Comparison of ENCODE assay signal across 21 cellular contexts in genomic region chr20:35757098-35757705, GRCh38. TPM values are rescaled to one million over a fixed set of nuclear protein-coding genes. Genes with fewer than 3 reads are reported as not detected.
A peak's percentile ranks its signal among the peaks of the same experiment; 100 is the strongest.
DNase-seq lines count a peak whose midpoint lies in the region; ATAC-seq, FAIRE-seq and TF ChIP-seq lines count a peak whose summit lies in the region.
"Had no signal": no experiment of that assay in that cellular context is flagged by ENCODE, and none has a peak within 500 bp of the region (broad histone marks: within the 10 kb centered on the region; RNA-seq: fewer than 3 reads in every experiment).

No MANE protein-coding gene starts in this region.

- H3K9me3 ChIP-seq in A549 (no peaks in the 10 kb centered on the region), PC-3 (ENCODE audit: low read length) (no peaks in the 10 kb centered on the region), mesenchymal stem cell (ENCODE audit: control insufficient read depth, low read length) (no peaks in the 10 kb centered on the region), Peyer's patch (no peaks in the 10 kb centered on the region)
- H3K9me3 ChIP-seq: tibial nerve had no signal

- H2BK120ac ChIP-seq in mesenchymal stem cell (ENCODE audit: low read depth, low read length) = no peak overlapping the region

- no peak overlapping the region for H2BK12ac ChIP-seq in mesenchymal stem cell (ENCODE audit: low read length in 2 of 2)

- no peaks in the 10 kb centered on the region for H3F3A ChIP-seq in PC-3 (ENCODE audit: low read length, unreplicated experiment)

- POLR2A ChIA-PET in A549 (lab: Yijun Ruan, JAX) (no interaction called here), PC-3 (lab: Charles Lee; ENCODE audit: unreplicated experiment) (no interaction called here)

- H3K4me2 ChIP-seq in A549 (no peak overlapping the region), PC-3 (ENCODE audit: low read length) (no peak overlapping the region), mesenchymal stem cell (ENCODE audit: low read length, poor library complexity, severe bottlenecking) (no peak overlapping the region)

- no peak overlapping the region for H2AK5ac ChIP-seq in mesenchymal stem cell (ENCODE audit: low read length, severe bottlenecking)

- TF ChIP-seq POLR2A in A549 (IDR thresholded peaks at IDR 0.05; ENCODE audit: low read length) (no peak), Peyer's patch (IDR thresholded peaks at IDR 0.05) (no peak)

- intact Hi-C loops in PC-3 (cut with micrococcal nuclease) = no loop called here

- no peak overlapping the region for H3K23ac ChIP-seq in mesenchymal stem cell (ENCODE audit: low read length in 2 of 2)

- H3K27me3 ChIP-seq in PC-3 (ENCODE audit: low read length) (no peaks in the 10 kb centered on the region), mesenchymal stem cell (ENCODE audit: control insufficient read depth in 1 of 2, insufficient read depth in 1 of 2, low read length in 2 of 2) (no peaks in the 10 kb centered on the region), Peyer's patch (no peaks in the 10 kb centered on the region)
- H3K27me3 ChIP-seq: tibial nerve had no signal

- H3K4me3 ChIP-seq in A549 (no peak overlapping the region), PC-3 (ENCODE audit: low read length) (no peak overlapping the region), mesenchymal stem cell (ENCODE audit: insufficient read depth in 1 of 2, low read depth in 1 of 2, low read length in 2 of 2) (no peak overlapping the region), Peyer's patch (no peak overlapping the region)
- H3K4me3 ChIP-seq: tibial nerve had no signal

- TF ChIP-seq CTCF in A549 (IDR thresholded peaks at IDR 0.05) (no peak), PC-3 (conservative IDR thresholded peaks at IDR 0.05; ENCODE audit: low read depth, low read length) (no peak), Peyer's patch (IDR thresholded peaks at IDR 0.05) (no peak)

- no peak overlapping the region for H3K4ac ChIP-seq in mesenchymal stem cell (ENCODE audit: low read depth in 1 of 2, low read length in 2 of 2)

- no peak for TF ChIP-seq EP300 in A549 (IDR thresholded peaks at IDR 0.05)

- H2BK5ac ChIP-seq in mesenchymal stem cell (ENCODE audit: low read depth, low read length, poor library complexity, severe bottlenecking) = no peak overlapping the region

- H3K4me1 ChIP-seq in A549 (no peaks in the 10 kb centered on the region), PC-3 (ENCODE audit: insufficient read depth, low read length) (no peaks in the 10 kb centered on the region), mesenchymal stem cell (ENCODE audit: control insufficient read depth, insufficient read depth, low read depth, low read length) (no peaks in the 10 kb centered on the region), Peyer's patch (no peaks in the 10 kb centered on the region)
- H3K4me1 ChIP-seq: tibial nerve had no signal

- H4K20me1 ChIP-seq in PC-3 (ENCODE audit: low read length) = no peaks in the 10 kb centered on the region

- no peak overlapping the region for H3K27ac ChIP-seq in A549
- no peak overlapping the region for H3K27ac ChIP-seq in PC-3 (ENCODE audit: low read length)
- no peak overlapping the region for H3K27ac ChIP-seq in mesenchymal stem cell (ENCODE audit: low read length, poor library complexity, severe bottlenecking)
- H3K27ac ChIP-seq in Peyer's patch = no peak overlapping the region
- H3K27ac ChIP-seq: tibial nerve had no signal

- H2AFZ ChIP-seq in PC-3 (ENCODE audit: low read length) (no peak overlapping the region), mesenchymal stem cell (ENCODE audit: low read depth, low read length) (no peak overlapping the region)

- FAIRE-seq in A549 (lab: Jason Lieb, UNC) = no peak

- H3K9me2 ChIP-seq in PC-3 (replicated peaks; ENCODE audit: low read length) = no peaks in the 10 kb centered on the region

- BruUV-seq in PC-3 (replicated peaks; lab: Mats Ljungman, UMichigan) = no TSS peak

- 72% methylated on average over 4 of the region's 4 CpGs for WGBS in A549 (ENCODE audit: missing lambda C conversion rate)
- 83% methylated on average over 4 of the region's 4 CpGs for WGBS in mesenchymal stem cell

- ATAC-seq in A549 (peak; percentile 30 to 63; a peak in 4 of 6 replicates), PC-3 (0 out of 2 replicates have a peak, but pooled peaks have one; percentile 24)
- ATAC-seq: left cardiac atrium had no signal

- no peaks in the 10 kb centered on the region for H3K79me1 ChIP-seq in mesenchymal stem cell (replicated peaks; ENCODE audit: low read length, poor library complexity, severe bottlenecking)

- H3K18ac ChIP-seq in mesenchymal stem cell (ENCODE audit: low read depth in 1 of 2, low read length in 2 of 2) = no peak overlapping the region

- no peak overlapping the region for H4K8ac ChIP-seq in mesenchymal stem cell (ENCODE audit: low read length)

- H3K36me3 ChIP-seq in PC-3 (ENCODE audit: low read depth, low read length) (no peaks in the 10 kb centered on the region), mesenchymal stem cell (ENCODE audit: control insufficient read depth in 1 of 2, insufficient read depth in 2 of 2, low read depth in 1 of 2, low read length in 2 of 2) (no peaks in the 10 kb centered on the region), Peyer's patch (no peaks in the 10 kb centered on the region)
- H3K36me3 ChIP-seq: tibial nerve had no signal

- DNase-seq in A549 (ENCODE audit: low read depth in 1 of 2, low spot score in 1 of 2) (no peak), EH (ENCODE audit: low read depth) (peak; percentile 54), PC-3 (no peak), mesenchymal stem cell (peak; percentile 60), dermis blood vessel endothelial cell (no peak), Peyer's patch (no peak)
- DNase-seq in activated CD4-positive, alpha-beta T cell treated with anti-CD3 and anti-CD28 coated beads, Interleukin-2, amount 50 U/mL, for 1 hour = no peak
- no peak for DNase-seq in NK-92 treated with Interleukin-12 subunit alpha and Interleukin-12 subunit beta, amount 100 ng/mL, for 24 hours (lab: John Stamatoyannopoulos, UW)
- DNase-seq: activated CD4-positive, alpha-beta T cell treated with anti-CD3 and anti-CD28 coated beads, Interleukin-2, amount 10 ng/mL, durations not matched to agents 24 days and 14 days; activated naive CD4-positive, alpha-beta T cell; CD8-positive, alpha-beta memory T cell; cerebellar nuclear complex; DMS53; effector CD4-positive, alpha-beta T cell; left cardiac atrium; midbrain; NCI-H1048; NCI-H526; retina; stimulated activated naive CD4-positive, alpha-beta T cell had no signal

- H2BK15ac ChIP-seq in mesenchymal stem cell (ENCODE audit: low read depth, poor library complexity, severe bottlenecking) = no peak overlapping the region

- no peak overlapping the region for H3K9ac ChIP-seq in PC-3 (ENCODE audit: low read length)
- H3K9ac ChIP-seq in mesenchymal stem cell (ENCODE audit: low read length) = no peak overlapping the region

- H3K14ac ChIP-seq in mesenchymal stem cell (ENCODE audit: low read length in 2 of 2) = no peak overlapping the region

- no peaks in the 10 kb centered on the region for H3K79me2 ChIP-seq in PC-3 (ENCODE audit: low read length)

- H4K91ac ChIP-seq in mesenchymal stem cell (ENCODE audit: low read length) = no peak overlapping the region

- no peak for TF ChIP-seq RAD21 in A549 (conservative IDR thresholded peaks at IDR 0.05 in 1 of 2, IDR thresholded peaks at IDR 0.05 in 1 of 2)

- CTCF ChIA-PET in A549 (lab: Yijun Ruan, JAX) = interaction anchor here (1.0 kb wide), 1 partner anchor 15 kb away, joined by 4 read pairs; the partner anchor contains the start of gene RBM39
- CTCF ChIA-PET in PC-3 (lab: Charles Lee) = interaction anchor here (0.6 kb wide), 1 partner anchor 126 kb away, joined by 3 read pairs; no protein-coding TSS in a partner anchor

RNA-seq across cellular contexts. Expression of gene PHF20, which starts 14.6 kb away (rescaled TPM):
- polyA plus RNA-seq in A549 (2011; rRNA removed) (27.9 and 32.8 TPM in 2 replicates), A549 (2017; fragmentation: RNase III; extraction: RNeasy Plus Mini Kit Qiagen cat#74134 plus additional on column Dnase treatment) (23.8 to 24.9 TPM (median 24.0 TPM) in 3 replicates)
- polyA plus RNA-seq in A549 (2012; cell fraction: cytosol; rRNA removed) = 18.6 and 19.1 TPM in 2 replicates
- 19.9 and 33.1 TPM in 2 replicates for polyA plus RNA-seq in A549 (2012; cell fraction: nucleus; rRNA removed)
- polyA minus RNA-seq in A549 (2011; rRNA and poly(A)+ RNA removed) = 30.8 and 40.1 TPM in 2 replicates
- total RNA-seq in PC-3 (2014; rRNA removed) (37.2 and 56.3 TPM in 2 replicates), dermis blood vessel endothelial cell (38.4 and 41.5 TPM in 2 replicates), Peyer's patch (10 to 100 TPM; 16.1 to 92.4 (median 29.3) TPM)
- 24.7 TPM for polyA plus RNA-seq in mesenchymal stem cell (2013, experiment 1 of 2)
- polyA plus RNA-seq in mesenchymal stem cell (2013, experiment 2 of 2) = 24.0 TPM

RNA-seq across cellular contexts. Expression of gene RBM39, which starts 15.1 kb away (rescaled TPM):
- polyA plus RNA-seq in A549 (2011; rRNA removed) (127 and 264 TPM in 2 replicates), A549 (2017; fragmentation: RNase III; extraction: RNeasy Plus Mini Kit Qiagen cat#74134 plus additional on column Dnase treatment) (199 to 212 TPM (median 201 TPM) in 3 replicates)
- polyA plus RNA-seq in A549 (2012; cell fraction: cytosol; rRNA removed) = 38.9 and 39.1 TPM in 2 replicates
- polyA plus RNA-seq in A549 (2012; cell fraction: nucleus; rRNA removed) = 84.4 and 148 TPM in 2 replicates
- 104 and 116 TPM in 2 replicates for polyA minus RNA-seq in A549 (2011; rRNA and poly(A)+ RNA removed)
- total RNA-seq in PC-3 (2014; rRNA removed) (286 and 341 TPM in 2 replicates), dermis blood vessel endothelial cell (250 and 362 TPM in 2 replicates), Peyer's patch (1,000 to 10,000 TPM in 1 of 4 donors, 100 to 1,000 TPM in 3; 347 to 1,133 (median 466) TPM)
- 142 TPM for polyA plus RNA-seq in mesenchymal stem cell (2013, experiment 1 of 2)
- 138 TPM for polyA plus RNA-seq in mesenchymal stem cell (2013, experiment 2 of 2)

RNA-seq across cellular contexts. Expression of gene ROMO1, which starts 58.0 kb away (rescaled TPM):
- polyA plus RNA-seq in A549 (2011; rRNA removed) (201 and 204 TPM in 2 replicates), A549 (2017; fragmentation: RNase III; extraction: RNeasy Plus Mini Kit Qiagen cat#74134 plus additional on column Dnase treatment) (365 to 430 TPM (median 425 TPM) in 3 replicates)
- polyA plus RNA-seq in A549 (2012; cell fraction: cytosol; rRNA removed) = 974 and 1,231 TPM in 2 replicates
- 655 and 1,009 TPM in 2 replicates for polyA plus RNA-seq in A549 (2012; cell fraction: nucleus; rRNA removed)
- 20.8 and 23.3 TPM in 2 replicates for polyA minus RNA-seq in A549 (2011; rRNA and poly(A)+ RNA removed)
- total RNA-seq in PC-3 (2014; rRNA removed) (479 and 530 TPM in 2 replicates), dermis blood vessel endothelial cell (104 and 241 TPM in 2 replicates), Peyer's patch (100 to 1,000 TPM; 154 to 259 (median 192) TPM)
- 553 TPM for polyA plus RNA-seq in mesenchymal stem cell (2013, experiment 1 of 2)
- 561 TPM for polyA plus RNA-seq in mesenchymal stem cell (2013, experiment 2 of 2)

RNA-seq across cellular contexts. Expression of gene NFS1, which starts 58.0 kb away (rescaled TPM):
- 50.5 and 72.0 TPM in 2 replicates for polyA plus RNA-seq in A549 (2011; rRNA removed)
- 69.8 and 103 TPM in 2 replicates for polyA plus RNA-seq in A549 (2012; cell fraction: cytosol; rRNA removed)
- polyA plus RNA-seq in A549 (2012; cell fraction: nucleus; rRNA removed) = 47.8 and 55.9 TPM in 2 replicates
- polyA plus RNA-seq in A549 (2017; fragmentation: RNase III; extraction: RNeasy Plus Mini Kit Qiagen cat#74134 plus additional on column Dnase treatment) = 39.2 to 44.0 TPM (median 39.5 TPM) in 3 replicates
- 29.8 and 35.3 TPM in 2 replicates for polyA minus RNA-seq in A549 (2011; rRNA and poly(A)+ RNA removed)
- 71.8 and 75.8 TPM in 2 replicates for total RNA-seq in PC-3 (2014; rRNA removed)
- polyA plus RNA-seq in mesenchymal stem cell (2013, experiment 1 of 2) = 12.7 TPM
- polyA plus RNA-seq in mesenchymal stem cell (2013, experiment 2 of 2) = 13.6 TPM
- total RNA-seq in dermis blood vessel endothelial cell = 12.8 and 28.0 TPM in 2 replicates
- total RNA-seq in Peyer's patch = 10 to 100 TPM; 29.2 to 62.2 (median 41.4) TPM

Comparison
In these comparisons a context has a peak if more than half of its experiments do, and no peak if none do; other contexts are left out.
1. DNase-seq: peak in EH (single experiment) and mesenchymal stem cell (single experiment); none in A549 (0 of 2), PC-3 (single experiment), activated CD4-positive, alpha-beta T cell treated with anti-CD3 and anti-CD28 coated beads, Interleukin-2, amount 50 U/mL, for 1 hour (single experiment), dermis blood vessel endothelial cell (single experiment), NK-92 treated with Interleukin-12 subunit alpha and Interleukin-12 subunit beta, amount 100 ng/mL, for 24 hours (single experiment) and Peyer's patch (0 of 3).